Comparison of ENCODE assay signal across 1 cellular context in the genomic region with DNA sequence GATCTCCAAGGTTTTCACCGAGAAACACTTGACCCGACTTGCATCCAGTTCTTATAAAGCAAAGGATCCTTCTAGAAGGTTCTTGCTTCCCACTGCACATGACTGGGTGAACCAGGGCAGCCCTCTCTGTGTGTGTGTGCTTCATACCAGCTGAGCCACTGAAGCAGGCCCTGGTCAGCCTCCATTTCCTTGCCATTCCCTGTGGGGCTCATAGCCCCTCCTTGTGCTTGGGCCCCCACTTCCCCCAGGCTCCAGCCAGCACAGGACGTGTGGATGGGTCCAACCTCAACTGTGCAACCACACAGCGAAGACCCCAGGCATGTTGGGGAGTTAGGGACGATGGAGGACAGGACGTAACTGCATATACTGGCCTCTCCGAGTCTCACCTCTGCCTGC.
A peak's percentile ranks its signal among the peaks of the same experiment; 100 is the strongest.
TF ChIP-seq lines count a peak whose summit lies in the region.

No MANE protein-coding gene starts in this region.

TF ChIP-seq in HepG2, 621 proteins besides CTCF, POLR2A, EP300 and RAD21:
- TF ChIP-seq FOXJ3 (CRISPR knock-in tag; IDR thresholded peaks at IDR 0.05; ENCODE audit: borderline replicate concordance) (no peak), YEATS4 (CRISPR knock-in tag; IDR thresholded peaks at IDR 0.05; ENCODE audit: borderline replicate concordance) (peak; percentile 34; the same call in 1 of the 2 replicates), ZFX (CRISPR knock-in tag; IDR thresholded peaks at IDR 0.05; ENCODE audit: low read depth) (peak; percentile 36; the same call in 1 of the 2 replicates), KDM5B (CRISPR knock-in tag; IDR thresholded peaks at IDR 0.05; ENCODE audit: borderline replicate concordance) (0 out of 2 replicates have a peak, but pooled peaks have one; percentile 13), SIN3A (IDR thresholded peaks at IDR 0.05; ENCODE audit: borderline replicate concordance, low read depth, low read length) (no peak)
- TF ChIP-seq, protein P1, sequence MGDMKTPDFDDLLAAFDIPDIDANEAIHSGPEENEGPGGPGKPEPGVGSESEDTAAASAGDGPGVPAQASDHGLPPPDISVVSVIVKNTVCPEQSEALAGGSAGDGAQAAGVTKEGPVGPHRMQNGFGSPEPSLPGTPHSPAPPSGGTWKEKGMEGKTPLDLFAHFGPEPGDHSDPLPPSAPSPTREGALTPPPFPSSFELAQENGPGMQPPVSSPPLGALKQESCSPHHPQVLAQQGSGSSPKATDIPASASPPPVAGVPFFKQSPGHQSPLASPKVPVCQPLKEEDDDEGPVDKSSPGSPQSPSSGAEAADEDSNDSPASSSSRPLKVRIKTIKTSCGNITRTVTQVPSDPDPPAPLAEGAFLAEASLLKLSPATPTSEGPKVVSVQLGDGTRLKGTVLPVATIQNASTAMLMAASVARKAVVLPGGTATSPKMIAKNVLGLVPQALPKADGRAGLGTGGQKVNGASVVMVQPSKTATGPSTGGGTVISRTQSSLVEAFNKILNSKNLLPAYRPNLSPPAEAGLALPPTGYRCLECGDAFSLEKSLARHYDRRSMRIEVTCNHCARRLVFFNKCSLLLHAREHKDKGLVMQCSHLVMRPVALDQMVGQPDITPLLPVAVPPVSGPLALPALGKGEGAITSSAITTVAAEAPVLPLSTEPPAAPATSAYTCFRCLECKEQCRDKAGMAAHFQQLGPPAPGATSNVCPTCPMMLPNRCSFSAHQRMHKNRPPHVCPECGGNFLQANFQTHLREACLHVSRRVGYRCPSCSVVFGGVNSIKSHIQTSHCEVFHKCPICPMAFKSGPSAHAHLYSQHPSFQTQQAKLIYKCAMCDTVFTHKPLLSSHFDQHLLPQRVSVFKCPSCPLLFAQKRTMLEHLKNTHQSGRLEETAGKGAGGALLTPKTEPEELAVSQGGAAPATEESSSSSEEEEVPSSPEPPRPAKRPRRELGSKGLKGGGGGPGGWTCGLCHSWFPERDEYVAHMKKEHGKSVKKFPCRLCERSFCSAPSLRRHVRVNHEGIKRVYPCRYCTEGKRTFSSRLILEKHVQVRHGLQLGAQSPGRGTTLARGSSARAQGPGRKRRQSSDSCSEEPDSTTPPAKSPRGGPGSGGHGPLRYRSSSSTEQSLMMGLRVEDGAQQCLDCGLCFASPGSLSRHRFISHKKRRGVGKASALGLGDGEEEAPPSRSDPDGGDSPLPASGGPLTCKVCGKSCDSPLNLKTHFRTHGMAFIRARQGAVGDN (CRISPR knock-in tag; IDR thresholded peaks at IDR 0.05): peak; percentile 82
- TF ChIP-seq, protein P2, sequence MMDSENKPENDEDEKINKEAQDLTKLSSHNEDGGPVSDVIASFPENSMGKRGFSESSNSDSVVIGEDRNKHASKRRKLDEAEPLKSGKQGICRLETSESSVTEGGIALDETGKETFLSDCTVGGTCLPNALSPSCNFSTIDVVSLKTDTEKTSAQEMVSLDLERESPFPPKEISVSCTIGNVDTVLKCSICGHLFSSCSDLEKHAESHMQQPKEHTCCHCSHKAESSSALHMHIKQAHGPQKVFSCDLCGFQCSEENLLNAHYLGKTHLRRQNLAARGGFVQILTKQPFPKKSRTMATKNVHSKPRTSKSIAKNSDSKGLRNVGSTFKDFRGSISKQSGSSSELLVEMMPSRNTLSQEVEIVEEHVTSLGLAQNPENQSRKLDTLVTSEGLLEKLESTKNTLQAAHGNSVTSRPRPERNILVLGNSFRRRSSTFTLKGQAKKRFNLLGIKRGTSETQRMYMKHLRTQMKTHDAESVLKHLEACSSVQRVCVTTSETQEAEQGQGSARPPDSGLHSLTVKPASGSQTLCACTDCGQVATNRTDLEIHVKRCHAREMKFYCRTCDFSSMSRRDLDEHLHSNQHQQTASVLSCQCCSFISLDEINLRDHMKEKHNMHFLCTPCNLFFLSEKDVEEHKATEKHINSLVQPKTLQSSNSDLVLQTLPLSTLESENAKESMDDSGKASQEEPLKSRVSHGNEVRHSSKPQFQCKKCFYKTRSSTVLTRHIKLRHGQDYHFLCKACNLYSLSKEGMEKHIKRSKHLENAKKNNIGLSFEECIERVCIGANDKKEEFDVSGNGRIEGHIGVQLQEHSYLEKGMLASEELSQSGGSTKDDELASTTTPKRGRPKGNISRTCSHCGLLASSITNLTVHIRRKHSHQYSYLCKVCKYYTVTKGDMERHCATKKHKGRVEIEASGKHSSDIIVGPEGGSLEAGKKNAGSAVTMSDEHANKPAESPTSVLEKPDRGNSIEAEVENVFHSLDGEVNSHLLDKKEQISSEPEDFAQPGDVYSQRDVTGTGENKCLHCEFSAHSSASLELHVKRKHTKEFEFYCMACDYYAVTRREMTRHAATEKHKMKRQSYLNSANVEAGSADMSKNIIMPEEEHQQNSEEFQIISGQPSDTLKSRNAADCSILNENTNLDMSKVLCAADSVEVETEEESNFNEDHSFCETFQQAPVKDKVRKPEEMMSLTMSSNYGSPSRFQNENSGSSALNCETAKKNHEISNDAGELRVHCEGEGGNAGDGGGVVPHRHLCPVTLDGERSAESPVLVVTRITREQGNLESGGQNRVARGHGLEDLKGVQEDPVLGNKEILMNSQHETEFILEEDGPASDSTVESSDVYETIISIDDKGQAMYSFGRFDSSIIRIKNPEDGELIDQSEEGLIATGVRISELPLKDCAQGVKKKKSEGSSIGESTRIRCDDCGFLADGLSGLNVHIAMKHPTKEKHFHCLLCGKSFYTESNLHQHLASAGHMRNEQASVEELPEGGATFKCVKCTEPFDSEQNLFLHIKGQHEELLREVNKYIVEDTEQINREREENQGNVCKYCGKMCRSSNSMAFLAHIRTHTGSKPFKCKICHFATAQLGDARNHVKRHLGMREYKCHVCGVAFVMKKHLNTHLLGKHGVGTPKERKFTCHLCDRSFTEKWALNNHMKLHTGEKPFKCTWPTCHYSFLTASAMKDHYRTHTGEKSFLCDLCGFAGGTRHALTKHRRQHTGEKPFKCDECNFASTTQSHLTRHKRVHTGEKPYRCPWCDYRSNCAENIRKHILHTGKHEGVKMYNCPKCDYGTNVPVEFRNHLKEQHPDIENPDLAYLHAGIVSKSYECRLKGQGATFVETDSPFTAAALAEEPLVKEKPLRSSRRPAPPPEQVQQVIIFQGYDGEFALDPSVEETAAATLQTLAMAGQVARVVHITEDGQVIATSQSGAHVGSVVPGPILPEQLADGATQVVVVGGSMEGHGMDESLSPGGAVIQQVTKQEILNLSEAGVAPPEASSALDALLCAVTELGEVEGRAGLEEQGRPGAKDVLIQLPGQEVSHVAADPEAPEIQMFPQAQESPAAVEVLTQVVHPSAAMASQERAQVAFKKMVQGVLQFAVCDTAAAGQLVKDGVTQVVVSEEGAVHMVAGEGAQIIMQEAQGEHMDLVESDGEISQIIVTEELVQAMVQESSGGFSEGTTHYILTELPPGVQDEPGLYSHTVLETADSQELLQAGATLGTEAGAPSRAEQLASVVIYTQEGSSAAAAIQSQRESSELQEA (CRISPR knock-in tag; IDR thresholded peaks at IDR 0.05; ENCODE audit: not compliant biosample characterization): no peak
